1 cellular context compared by ENCODE assay signal in the genomic region with DNA sequence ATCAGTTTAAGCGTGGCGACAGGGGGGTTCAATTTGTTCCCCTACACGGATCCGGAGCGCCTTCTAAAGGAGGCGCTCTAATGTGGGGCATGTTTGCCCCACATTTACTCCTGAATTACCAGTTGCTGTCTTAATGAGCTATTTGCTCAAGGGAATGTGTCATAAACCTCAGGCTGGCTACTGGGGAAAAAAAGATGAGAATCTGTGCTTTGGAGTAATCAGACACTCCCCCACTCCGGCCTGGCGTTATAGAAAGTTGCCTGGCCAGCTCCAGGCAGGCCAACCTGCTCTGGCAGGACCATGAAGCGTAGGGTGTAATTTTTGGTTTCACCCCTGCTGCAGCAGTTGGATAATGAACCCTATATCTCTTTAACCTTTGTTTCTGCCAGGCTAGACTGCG.
TF ChIP-seq lines count a peak whose summit lies in the region.

No MANE protein-coding gene starts in this region.

TF ChIP-seq in IMR-90, 13 proteins besides CTCF, POLR2A, EP300 and RAD21:
- no peak for TF ChIP-seq RCOR1 (IDR thresholded peaks at IDR 0.05; ENCODE audit: insufficient replicate concordance, low read length)
- TF ChIP-seq NFE2L2 (IDR thresholded peaks at IDR 0.05; ENCODE audit: low read depth, low read length), result no peak
- no peak for TF ChIP-seq FOS (IDR thresholded peaks at IDR 0.05; ENCODE audit: low read depth, low read length)
- no peak for TF ChIP-seq CEBPB (IDR thresholded peaks at IDR 0.05; ENCODE audit: low read depth, low read length)
- no peak for TF ChIP-seq SMC3 (IDR thresholded peaks at IDR 0.05; ENCODE audit: low read depth, low read length)
- no peak for TF ChIP-seq CHD1 (IDR thresholded peaks at IDR 0.05; ENCODE audit: low read depth, low read length)
- TF ChIP-seq, protein P1, sequence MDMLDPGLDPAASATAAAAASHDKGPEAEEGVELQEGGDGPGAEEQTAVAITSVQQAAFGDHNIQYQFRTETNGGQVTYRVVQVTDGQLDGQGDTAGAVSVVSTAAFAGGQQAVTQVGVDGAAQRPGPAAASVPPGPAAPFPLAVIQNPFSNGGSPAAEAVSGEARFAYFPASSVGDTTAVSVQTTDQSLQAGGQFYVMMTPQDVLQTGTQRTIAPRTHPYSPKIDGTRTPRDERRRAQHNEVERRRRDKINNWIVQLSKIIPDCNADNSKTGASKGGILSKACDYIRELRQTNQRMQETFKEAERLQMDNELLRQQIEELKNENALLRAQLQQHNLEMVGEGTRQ (IDR thresholded peaks at IDR 0.05; ENCODE audit: low read depth, low read length), result no peak
- TF ChIP-seq RFX5 (IDR thresholded peaks at IDR 0.05; ENCODE audit: low read depth, low read length), result no peak
- no peak for TF ChIP-seq MAZ (IDR thresholded peaks at IDR 0.05; ENCODE audit: borderline replicate concordance, low read depth, low read length)
- TF ChIP-seq MXI1 (IDR thresholded peaks at IDR 0.05; ENCODE audit: borderline replicate concordance, low read depth, low read length), result no peak
- TF ChIP-seq, protein P2, sequence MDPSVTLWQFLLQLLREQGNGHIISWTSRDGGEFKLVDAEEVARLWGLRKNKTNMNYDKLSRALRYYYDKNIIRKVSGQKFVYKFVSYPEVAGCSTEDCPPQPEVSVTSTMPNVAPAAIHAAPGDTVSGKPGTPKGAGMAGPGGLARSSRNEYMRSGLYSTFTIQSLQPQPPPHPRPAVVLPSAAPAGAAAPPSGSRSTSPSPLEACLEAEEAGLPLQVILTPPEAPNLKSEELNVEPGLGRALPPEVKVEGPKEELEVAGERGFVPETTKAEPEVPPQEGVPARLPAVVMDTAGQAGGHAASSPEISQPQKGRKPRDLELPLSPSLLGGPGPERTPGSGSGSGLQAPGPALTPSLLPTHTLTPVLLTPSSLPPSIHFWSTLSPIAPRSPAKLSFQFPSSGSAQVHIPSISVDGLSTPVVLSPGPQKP (IDR thresholded peaks at IDR 0.05; ENCODE audit: borderline replicate concordance, low read depth, low read length), result no peak
